Comparison of ENCODE assay signal across 1 cellular context in the genomic region with DNA sequence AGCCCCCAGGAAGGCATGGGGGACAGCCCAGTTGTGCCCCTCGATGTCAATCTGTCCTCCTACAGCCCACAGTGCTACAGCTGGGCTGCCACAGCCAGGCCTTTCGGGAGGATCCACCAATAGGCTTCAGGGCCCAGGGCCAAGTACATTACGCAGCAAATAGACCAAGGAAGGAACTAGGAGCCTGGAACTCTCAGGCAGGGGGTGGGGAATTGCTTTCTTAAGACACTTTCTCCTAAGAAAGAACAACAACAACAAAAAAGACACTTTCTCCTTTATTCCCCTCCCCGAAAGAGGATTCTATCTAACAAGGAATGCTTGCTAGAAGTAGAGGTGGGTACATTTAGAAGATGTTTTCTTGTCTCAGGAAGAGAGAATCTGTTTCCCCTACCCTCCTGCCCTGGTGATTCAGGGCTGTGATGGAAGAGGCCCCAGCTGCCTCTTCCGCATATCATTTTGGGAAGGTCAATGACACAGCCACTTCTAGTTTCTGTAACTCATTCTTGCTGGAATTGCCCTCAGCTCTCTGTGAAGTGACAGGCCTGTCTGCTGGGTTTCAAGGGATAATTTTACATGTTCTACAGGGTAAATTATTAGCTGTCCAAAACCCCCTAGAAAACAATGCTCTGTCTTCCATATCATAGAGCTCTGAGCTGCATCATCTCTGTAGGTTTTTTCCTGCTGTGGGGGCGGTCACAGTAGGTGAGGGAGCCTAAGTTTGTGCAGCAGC.
TF ChIP-seq lines count a peak whose summit lies in the region.

No MANE protein-coding gene starts in this region.

TF ChIP-seq in K562, 482 proteins besides CTCF, POLR2A, EP300 and RAD21 (continued from another document and continues in another):
- peak in 1 of 2 experiments; percentile 50; a peak in 1 of 4 replicates for TF ChIP-seq MNT (conservative IDR thresholded peaks at IDR 0.05)
- no peak for TF ChIP-seq BCL6 (CRISPR knock-in tag; IDR thresholded peaks at IDR 0.05)
- TF ChIP-seq NR2C2 (CRISPR knock-in tag; IDR thresholded peaks at IDR 0.05) = no peak
- TF ChIP-seq NR2C2 (tag; IDR thresholded peaks at IDR 0.05) = 0 out of 2 replicates have a peak, but pooled peaks have one; percentile 31
- TF ChIP-seq DMBX1 (CRISPR knock-in tag; IDR thresholded peaks at IDR 0.05; ENCODE audit: borderline replicate concordance) = peak; percentile 82; the same call in 1 of the 2 replicates
- TF ChIP-seq, protein P1, sequence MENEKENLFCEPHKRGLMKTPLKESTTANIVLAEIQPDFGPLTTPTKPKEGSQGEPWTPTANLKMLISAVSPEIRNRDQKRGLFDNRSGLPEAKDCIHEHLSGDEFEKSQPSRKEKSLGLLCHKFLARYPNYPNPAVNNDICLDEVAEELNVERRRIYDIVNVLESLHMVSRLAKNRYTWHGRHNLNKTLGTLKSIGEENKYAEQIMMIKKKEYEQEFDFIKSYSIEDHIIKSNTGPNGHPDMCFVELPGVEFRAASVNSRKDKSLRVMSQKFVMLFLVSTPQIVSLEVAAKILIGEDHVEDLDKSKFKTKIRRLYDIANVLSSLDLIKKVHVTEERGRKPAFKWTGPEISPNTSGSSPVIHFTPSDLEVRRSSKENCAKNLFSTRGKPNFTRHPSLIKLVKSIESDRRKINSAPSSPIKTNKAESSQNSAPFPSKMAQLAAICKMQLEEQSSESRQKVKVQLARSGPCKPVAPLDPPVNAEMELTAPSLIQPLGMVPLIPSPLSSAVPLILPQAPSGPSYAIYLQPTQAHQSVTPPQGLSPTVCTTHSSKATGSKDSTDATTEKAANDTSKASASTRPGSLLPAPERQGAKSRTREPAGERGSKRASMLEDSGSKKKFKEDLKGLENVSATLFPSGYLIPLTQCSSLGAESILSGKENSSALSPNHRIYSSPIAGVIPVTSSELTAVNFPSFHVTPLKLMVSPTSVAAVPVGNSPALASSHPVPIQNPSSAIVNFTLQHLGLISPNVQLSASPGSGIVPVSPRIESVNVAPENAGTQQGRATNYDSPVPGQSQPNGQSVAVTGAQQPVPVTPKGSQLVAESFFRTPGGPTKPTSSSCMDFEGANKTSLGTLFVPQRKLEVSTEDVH (IDR thresholded peaks at IDR 0.05; ENCODE audit: low read depth, partially characterized antibody) = peak; percentile 60
- no peak for TF ChIP-seq XRCC4 (IDR thresholded peaks at IDR 0.05; ENCODE audit: extremely low read depth, insufficient read depth, insufficient read length)
- peak; percentile 61; the same call in 1 of the 2 replicates for TF ChIP-seq TCF7L2 (IDR thresholded peaks at IDR 0.05; ENCODE audit: low read depth, low read length)
- TF ChIP-seq CHD4 (IDR thresholded peaks at IDR 0.05; ENCODE audit: insufficient read depth, insufficient replicate concordance, low read depth, low read length, poor library complexity, severe bottlenecking) = no peak
- no peak for TF ChIP-seq ZNF232 (CRISPR knock-in tag; IDR thresholded peaks at IDR 0.05)
- 0 out of 2 replicates have a peak, but pooled peaks have one; percentile 24 for TF ChIP-seq MBD2 (IDR thresholded peaks at IDR 0.05; ENCODE audit: borderline replicate concordance, low read depth)
- no peak for TF ChIP-seq ZNF431 (CRISPR knock-in tag; IDR thresholded peaks at IDR 0.05)
- TF ChIP-seq, protein P2, sequence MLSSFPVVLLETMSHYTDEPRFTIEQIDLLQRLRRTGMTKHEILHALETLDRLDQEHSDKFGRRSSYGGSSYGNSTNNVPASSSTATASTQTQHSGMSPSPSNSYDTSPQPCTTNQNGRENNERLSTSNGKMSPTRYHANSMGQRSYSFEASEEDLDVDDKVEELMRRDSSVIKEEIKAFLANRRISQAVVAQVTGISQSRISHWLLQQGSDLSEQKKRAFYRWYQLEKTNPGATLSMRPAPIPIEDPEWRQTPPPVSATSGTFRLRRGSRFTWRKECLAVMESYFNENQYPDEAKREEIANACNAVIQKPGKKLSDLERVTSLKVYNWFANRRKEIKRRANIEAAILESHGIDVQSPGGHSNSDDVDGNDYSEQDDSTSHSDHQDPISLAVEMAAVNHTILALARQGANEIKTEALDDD (IDR thresholded peaks at IDR 0.05) = no peak
- no peak for TF ChIP-seq RBM39 (optimal IDR thresholded peaks at IDR 0.05; ENCODE audit: low read depth, low read length)
- no peak for TF ChIP-seq MAZ (CRISPR knock-in tag; conservative IDR thresholded peaks at IDR 0.05 in 1 of 2, IDR thresholded peaks at IDR 0.05 in 1 of 2)
- no peak for TF ChIP-seq ADNP (tag; IDR thresholded peaks at IDR 0.05)
- peak; percentile 37; the same call in 1 of the 2 replicates for TF ChIP-seq PKNOX1 (IDR thresholded peaks at IDR 0.05)
- TF ChIP-seq, protein P3, sequence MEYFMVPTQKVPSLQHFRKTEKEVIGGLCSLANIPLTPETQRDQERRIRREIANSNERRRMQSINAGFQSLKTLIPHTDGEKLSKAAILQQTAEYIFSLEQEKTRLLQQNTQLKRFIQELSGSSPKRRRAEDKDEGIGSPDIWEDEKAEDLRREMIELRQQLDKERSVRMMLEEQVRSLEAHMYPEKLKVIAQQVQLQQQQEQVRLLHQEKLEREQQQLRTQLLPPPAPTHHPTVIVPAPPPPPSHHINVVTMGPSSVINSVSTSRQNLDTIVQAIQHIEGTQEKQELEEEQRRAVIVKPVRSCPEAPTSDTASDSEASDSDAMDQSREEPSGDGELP (CRISPR knock-in tag; IDR thresholded peaks at IDR 0.05; ENCODE audit: borderline replicate concordance) = peak; percentile 91
- 0 out of 2 replicates have a peak, but pooled peaks have one; percentile 16 for TF ChIP-seq ZBTB9 (CRISPR knock-in tag; IDR thresholded peaks at IDR 0.05)
- peak; percentile 19; the same call in 1 of the 2 replicates for TF ChIP-seq MTA3 (IDR thresholded peaks at IDR 0.05; ENCODE audit: borderline replicate concordance)
- TF ChIP-seq OTX1 (CRISPR knock-in tag; IDR thresholded peaks at IDR 0.05) = no peak
- TF ChIP-seq, protein P4, sequence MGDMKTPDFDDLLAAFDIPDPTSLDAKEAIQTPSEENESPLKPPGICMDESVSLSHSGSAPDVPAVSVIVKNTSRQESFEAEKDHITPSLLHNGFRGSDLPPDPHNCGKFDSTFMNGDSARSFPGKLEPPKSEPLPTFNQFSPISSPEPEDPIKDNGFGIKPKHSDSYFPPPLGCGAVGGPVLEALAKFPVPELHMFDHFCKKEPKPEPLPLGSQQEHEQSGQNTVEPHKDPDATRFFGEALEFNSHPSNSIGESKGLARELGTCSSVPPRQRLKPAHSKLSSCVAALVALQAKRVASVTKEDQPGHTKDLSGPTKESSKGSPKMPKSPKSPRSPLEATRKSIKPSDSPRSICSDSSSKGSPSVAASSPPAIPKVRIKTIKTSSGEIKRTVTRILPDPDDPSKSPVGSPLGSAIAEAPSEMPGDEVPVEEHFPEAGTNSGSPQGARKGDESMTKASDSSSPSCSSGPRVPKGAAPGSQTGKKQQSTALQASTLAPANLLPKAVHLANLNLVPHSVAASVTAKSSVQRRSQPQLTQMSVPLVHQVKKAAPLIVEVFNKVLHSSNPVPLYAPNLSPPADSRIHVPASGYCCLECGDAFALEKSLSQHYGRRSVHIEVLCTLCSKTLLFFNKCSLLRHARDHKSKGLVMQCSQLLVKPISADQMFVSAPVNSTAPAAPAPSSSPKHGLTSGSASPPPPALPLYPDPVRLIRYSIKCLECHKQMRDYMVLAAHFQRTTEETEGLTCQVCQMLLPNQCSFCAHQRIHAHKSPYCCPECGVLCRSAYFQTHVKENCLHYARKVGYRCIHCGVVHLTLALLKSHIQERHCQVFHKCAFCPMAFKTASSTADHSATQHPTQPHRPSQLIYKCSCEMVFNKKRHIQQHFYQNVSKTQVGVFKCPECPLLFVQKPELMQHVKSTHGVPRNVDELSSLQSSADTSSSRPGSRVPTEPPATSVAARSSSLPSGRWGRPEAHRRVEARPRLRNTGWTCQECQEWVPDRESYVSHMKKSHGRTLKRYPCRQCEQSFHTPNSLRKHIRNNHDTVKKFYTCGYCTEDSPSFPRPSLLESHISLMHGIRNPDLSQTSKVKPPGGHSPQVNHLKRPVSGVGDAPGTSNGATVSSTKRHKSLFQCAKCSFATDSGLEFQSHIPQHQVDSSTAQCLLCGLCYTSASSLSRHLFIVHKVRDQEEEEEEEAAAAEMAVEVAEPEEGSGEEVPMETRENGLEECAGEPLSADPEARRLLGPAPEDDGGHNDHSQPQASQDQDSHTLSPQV (IDR thresholded peaks at IDR 0.05) = peak; percentile 48; the same call in 1 of the 2 replicates
- TF ChIP-seq PBX2 (CRISPR knock-in tag; IDR thresholded peaks at IDR 0.05; ENCODE audit: low read depth) = no peak
- 0 out of 2 replicates have a peak, but pooled peaks have one; percentile 29 for TF ChIP-seq PBX2 (tag; conservative IDR thresholded peaks at IDR 0.05; ENCODE audit: low read depth)
- TF ChIP-seq TRIM24 (IDR thresholded peaks at IDR 0.05) = no peak
- TF ChIP-seq ZNF589 (CRISPR knock-in tag; IDR thresholded peaks at IDR 0.05; ENCODE audit: low read depth) = 0 out of 2 replicates have a peak, but pooled peaks have one; percentile 2
- TF ChIP-seq RFX5 (IDR thresholded peaks at IDR 0.05; ENCODE audit: low read depth, low read length) = no peak
- TF ChIP-seq FOXP4 (CRISPR knock-in tag; IDR thresholded peaks at IDR 0.05; ENCODE audit: borderline replicate concordance) = no peak
- peak in 1 of 3 experiments; percentile 66 for TF ChIP-seq YY1 (IDR thresholded peaks at IDR 0.05; ENCODE audit: borderline replicate concordance in 1 of 3, control insufficient read depth in 1 of 3, extremely low read depth in 1 of 3, insufficient read depth in 3 of 3, insufficient read length in 1 of 3, insufficient replicate concordance in 2 of 3, low read depth in 1 of 3, low read length in 2 of 3)
- TF ChIP-seq FOSL1 (tag; conservative IDR thresholded peaks at IDR 0.05) = peak; percentile 10; the same call in 1 of the 2 replicates
- no peak for TF ChIP-seq SREBF1 (IDR thresholded peaks at IDR 0.05; ENCODE audit: borderline replicate concordance, low read depth, low read length)
- peak; percentile 10; the same call in 1 of the 2 replicates for TF ChIP-seq MECOM (CRISPR knock-in tag; IDR thresholded peaks at IDR 0.05)
- peak; percentile 54; the same call in 1 of the 2 replicates for TF ChIP-seq ESRRA (IDR thresholded peaks at IDR 0.05; ENCODE audit: borderline replicate concordance, low read depth)
- peak; percentile 2 for TF ChIP-seq NEUROD1 (IDR thresholded peaks at IDR 0.05; ENCODE audit: borderline replicate concordance, low read depth, low read length, partially characterized antibody)
- no peak for TF ChIP-seq KAT8 (IDR thresholded peaks at IDR 0.05; ENCODE audit: low read depth)
- TF ChIP-seq EGR1 (conservative IDR thresholded peaks at IDR 0.05) = peak; percentile 79
- peak; percentile 92 for TF ChIP-seq HNRNPLL (IDR thresholded peaks at IDR 0.05; ENCODE audit: low read depth, low read length, poor library complexity, severe bottlenecking)
- TF ChIP-seq CXXC5 (CRISPR knock-in tag; IDR thresholded peaks at IDR 0.05) = peak; percentile 22
